Comparison of ENCODE assay signal across 14 cellular contexts in genomic region chr4:6309755-6310154, GRCh38. TPM values are rescaled to one million over a fixed set of nuclear protein-coding genes. Genes with fewer than 3 reads are reported as not detected.
DNase-seq lines count a peak whose midpoint lies in the region; ATAC-seq and TF ChIP-seq lines count a peak whose summit lies in the region.
"Had no signal": no experiment of that assay in that cellular context is flagged by ENCODE, and none has a peak within 500 bp of the region (broad histone marks: within the 10 kb centered on the region; RNA-seq: fewer than 3 reads in every experiment).

No MANE protein-coding gene starts in this region.

- H3K27ac ChIP-seq in left ventricle myocardium inferior (replicated peaks) (peak overlapping the region; percentile 73), right atrium auricular region (no peak overlapping the region), vagina (no peak overlapping the region)

- no peak for TF ChIP-seq POLR2A in vagina (IDR thresholded peaks at IDR 0.05)

- H3K4me3 ChIP-seq in left ventricle myocardium inferior (peak overlapping the region; percentile 74), right atrium auricular region (peak overlapping the region in 1 of 2 donors; percentile 58), vagina (peak overlapping the region; percentile 41 to 68)

- H3K27me3 Mint-ChIP-seq in central memory CD8-positive, alpha-beta T cell = peaks cover 89% of the 10 kb centered on the region
- H3K27me3 Mint-ChIP-seq in naive thymus-derived CD8-positive, alpha-beta T cell = peaks cover 12 to 55% (median 23%) of the 10 kb centered on the region in 5 donors

- peak overlapping the region; percentile 62 for H3K4me3 Mint-ChIP-seq in central memory CD8-positive, alpha-beta T cell
- peak overlapping the region; percentile 77 to 89 (median 84) for H3K4me3 Mint-ChIP-seq in naive thymus-derived CD8-positive, alpha-beta T cell

- H3K27ac Mint-ChIP-seq in central memory CD8-positive, alpha-beta T cell (ENCODE audit: low read depth) = no peak overlapping the region
- H3K27ac Mint-ChIP-seq in naive thymus-derived CD8-positive, alpha-beta T cell = peak overlapping the region in 2 of 10 donors; percentile 14 to 68

- H3K9me3 ChIP-seq in left ventricle myocardium inferior (replicated peaks) (peaks cover 6% of the 10 kb centered on the region), right atrium auricular region (no peaks in the 10 kb centered on the region), vagina (no peaks in the 10 kb centered on the region)
- H3K9me3 ChIP-seq: thyroid gland had no signal

- H3K36me3 Mint-ChIP-seq in central memory CD8-positive, alpha-beta T cell (ENCODE audit: insufficient read depth) = peaks cover 3% of the 10 kb centered on the region
- H3K36me3 Mint-ChIP-seq in naive thymus-derived CD8-positive, alpha-beta T cell = no peaks in the 10 kb centered on the region
- H3K36me3 Mint-ChIP-seq: CD14-positive monocyte had no signal

- DNase-seq in left ventricle myocardium inferior (no peak), right atrium auricular region (ENCODE audit: low spot score) (no peak), vagina (ENCODE audit: extremely low spot score in 2 of 2) (no peak)
- DNase-seq in central memory CD8-positive, alpha-beta T cell (ENCODE audit: low spot score in 2 of 2) = no peak
- no peak for DNase-seq in naive thymus-derived CD8-positive, alpha-beta T cell
- DNase-seq in stimulated activated naive CD4-positive, alpha-beta T cell treated with Interleukin-2 at 50 U/mL for 16 hours (lab: John Stamatoyannopoulos, UW) = no peak
- DNase-seq: KBM-7; occipital lobe; OCI-M1; stimulated activated CD4-positive, alpha-beta T cell treated with anti-CD3 and anti-CD28 coated beads, Interleukin-4, amount 100 ng/mL, for 24 hours had no signal

- H3K36me3 ChIP-seq in left ventricle myocardium inferior = peaks cover 2% of the 10 kb centered on the region
- no peaks in the 10 kb centered on the region for H3K36me3 ChIP-seq in right atrium auricular region
- no peaks in the 10 kb centered on the region for H3K36me3 ChIP-seq in vagina
- H3K36me3 ChIP-seq: thyroid gland had no signal

- POLR2A ChIA-PET in naive thymus-derived CD8-positive, alpha-beta T cell (lab: Charles Lee) = interaction anchor here (0.6 to 1.4 kb wide), 2 partner anchors 40 to 756 kb away, joined by 3 read pairs; partner anchors contain the start of gene WFS1

- TF ChIP-seq CTCF in left ventricle myocardium inferior (IDR thresholded peaks at IDR 0.05; ENCODE audit: borderline replicate concordance) (no peak), right atrium auricular region (IDR thresholded peaks at IDR 0.05) (no peak), vagina (IDR thresholded peaks at IDR 0.05) (no peak)

- H3K4me1 ChIP-seq in left ventricle myocardium inferior (peaks cover 15% of the 10 kb centered on the region), right atrium auricular region (peaks cover 0 to 12% of the 10 kb centered on the region in 2 donors), vagina (peaks cover 12% of the 10 kb centered on the region)

- ATAC-seq in central memory CD8-positive, alpha-beta T cell (replicated peaks; ENCODE audit: extremely low read depth, poor library complexity, severe bottlenecking) = no peak
- ATAC-seq in naive thymus-derived CD8-positive, alpha-beta T cell = no peak
- ATAC-seq in GM19397 (IDR thresholded peaks at IDR 0.05; ENCODE audit: unreplicated experiment) = no peak
- no peak for ATAC-seq in HG03442 (IDR thresholded peaks at IDR 0.05; ENCODE audit: unreplicated experiment)

- H3K9me3 Mint-ChIP-seq in central memory CD8-positive, alpha-beta T cell = no peaks in the 10 kb centered on the region
- peaks cover 0 to 3% (median 0%) of the 10 kb centered on the region in 9 donors for H3K9me3 Mint-ChIP-seq in naive thymus-derived CD8-positive, alpha-beta T cell

- H3K27me3 ChIP-seq in left ventricle myocardium inferior (ENCODE audit: low read depth) (no peaks in the 10 kb centered on the region), right atrium auricular region (no peaks in the 10 kb centered on the region), vagina (no peaks in the 10 kb centered on the region)
- H3K27me3 ChIP-seq: thyroid gland had no signal

- peaks cover 6% of the 10 kb centered on the region for H3K4me1 Mint-ChIP-seq in central memory CD8-positive, alpha-beta T cell
- H3K4me1 Mint-ChIP-seq in naive thymus-derived CD8-positive, alpha-beta T cell = peaks cover 10 to 21% (median 12%) of the 10 kb centered on the region in 4 donors
- H3K4me1 Mint-ChIP-seq: CD14-positive monocyte had no signal

- intact Hi-C loops in left ventricle myocardium inferior (cut with micrococcal nuclease) (no loop called here), vagina (cut with DNase I) (no loop called here)

RNA-seq across cellular contexts. Expression of gene WFS1, which starts 40.1 kb away (rescaled TPM):
- 104 TPM for total RNA-seq in left ventricle myocardium inferior
- 100 to 1,000 TPM; 111 to 112 TPM for total RNA-seq in right atrium auricular region
- 1 to 10 TPM; 4.8 to 5.9 TPM for total RNA-seq in naive thymus-derived CD8-positive, alpha-beta T cell
- polyA plus RNA-seq in naive thymus-derived CD8-positive, alpha-beta T cell = 1 to 10 TPM; 2.9 to 5.4 (median 4.7) TPM
- total RNA-seq in vagina = 91.8 TPM

Comparison
In these comparisons a context has a peak if more than half of its experiments do, and no peak if none do; other contexts are left out.
1. RNA of gene WFS1, which starts 40.1 kb away (total RNA-seq): 111 to 112 TPM in right atrium auricular region, 104 TPM in left ventricle myocardium inferior (single experiment) and 91.8 TPM in vagina (single experiment); 4.8 to 5.9 TPM in naive thymus-derived CD8-positive, alpha-beta T cell; every median in the first group is over 10 times any median in the second.